15 cellular contexts compared by ENCODE assay signal in the genomic region with DNA sequence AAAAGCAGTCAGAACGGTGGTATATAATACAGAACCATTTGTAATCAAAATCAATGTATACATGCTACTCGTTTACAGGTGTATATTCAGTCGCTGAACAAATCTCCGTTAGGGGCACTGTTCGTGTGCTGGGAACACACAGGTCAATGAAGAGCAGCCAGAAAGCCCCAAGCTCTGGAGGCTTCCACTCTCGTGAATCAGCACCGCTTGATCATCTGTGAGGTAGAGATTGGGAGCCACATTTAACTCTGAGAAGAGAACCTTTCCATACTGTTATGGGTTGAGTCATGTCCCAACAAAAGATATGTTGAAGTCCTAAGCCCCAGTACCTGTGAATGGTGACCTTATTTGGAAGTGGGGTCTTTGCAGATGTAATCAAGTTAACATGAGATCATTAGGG. TPM values are rescaled to one million over a fixed set of nuclear protein-coding genes. Genes with fewer than 3 reads are reported as not detected.
DNase-seq lines count a peak whose midpoint lies in the region; ATAC-seq and TF ChIP-seq lines count a peak whose summit lies in the region.
"Had no signal": no experiment of that assay in that cellular context is flagged by ENCODE, and none has a peak within 500 bp of the region (broad histone marks: within the 10 kb centered on the region; RNA-seq: fewer than 3 reads in every experiment).

No MANE protein-coding gene starts in this region.

- peaks cover 17% of the 10 kb centered on the region for H3K4me1 ChIP-seq in mammary epithelial cell (ENCODE audit: insufficient read depth, low read length)
- H3K4me1 ChIP-seq: uterus had no signal

- H3K27ac ChIP-seq in mammary epithelial cell (ENCODE audit: insufficient read depth, low read depth, low read length), result no peak overlapping the region
- H3K27ac ChIP-seq: prostate gland, uterus had no signal

- H3K9me3 Mint-ChIP-seq in activated naive CD4-positive, alpha-beta T cell treated with anti-CD3 and anti-CD28 coated beads for 36 hours, result no peaks in the 10 kb centered on the region
- H3K9me3 Mint-ChIP-seq in activated naive CD4-positive, alpha-beta T cell treated with anti-CD3 and anti-CD28 coated beads, Interleukin-2, amount 50 U/mL, for 72 hours, result no peaks in the 10 kb centered on the region
- no peaks in the 10 kb centered on the region for H3K9me3 Mint-ChIP-seq in progenitor cell of endocrine pancreas (ENCODE audit: low read depth)
- H3K9me3 Mint-ChIP-seq in Calu3 (ENCODE audit: low read depth, unreplicated experiment), result no peaks in the 10 kb centered on the region
- H3K9me3 Mint-ChIP-seq: stimulated activated naive CD8-positive, alpha-beta T cell treated with anti-CD3 and anti-CD28 coated beads, Interleukin-15, Interleukin-2, amounts not matched to agents 100 ng/mL and 50 ng/mL, for 24 hours had no signal

- H3K9me3 ChIP-seq in mammary epithelial cell (replicated peaks; ENCODE audit: insufficient read depth, low read length), result no peaks in the 10 kb centered on the region
- H3K9me3 ChIP-seq: prostate gland, uterus had no signal

- no peak overlapping the region for H2AFZ ChIP-seq in mammary epithelial cell (ENCODE audit: low read depth, low read length)

- no TSS peak for BruUV-seq in mammary epithelial cell (replicated peaks; lab: Mats Ljungman, UMichigan)
- BruUV-seq in Calu3 (replicated peaks; lab: Mats Ljungman, UMichigan), result no TSS peak

- H3K79me2 ChIP-seq in mammary epithelial cell (ENCODE audit: insufficient read depth, low read length), result no peaks in the 10 kb centered on the region

- no peaks in the 10 kb centered on the region for H4K20me1 ChIP-seq in mammary epithelial cell (ENCODE audit: insufficient read depth, low read length)

- intact Hi-C loops in activated naive CD4-positive, alpha-beta T cell treated with anti-CD3 and anti-CD28 coated beads for 36 hours (cut with micrococcal nuclease), result no loop called here
- intact Hi-C loops in mammary epithelial cell (cut with micrococcal nuclease) (no loop called here), Calu3 (cut with micrococcal nuclease; ENCODE audit: unreplicated experiment) (no loop called here)

- TF ChIP-seq CTCF in mammary epithelial cell (conservative IDR thresholded peaks at IDR 0.05 in 1 of 2, IDR thresholded peaks at IDR 0.05 in 1 of 2; ENCODE audit: extremely low read depth in 1 of 2, insufficient read depth in 1 of 2, low read depth in 1 of 2, low read length in 2 of 2) (no peak), progenitor cell of endocrine pancreas (IDR thresholded peaks at IDR 0.05; ENCODE audit: unreplicated experiment) (no peak), Calu3 (IDR thresholded peaks at IDR 0.05; ENCODE audit: unreplicated experiment) (no peak)

- H3K4me1 Mint-ChIP-seq in activated naive CD4-positive, alpha-beta T cell treated with anti-CD3 and anti-CD28 coated beads for 36 hours (ENCODE audit: low read depth), result peaks cover 73% of the 10 kb centered on the region
- peaks cover 18% of the 10 kb centered on the region for H3K4me1 Mint-ChIP-seq in progenitor cell of endocrine pancreas (ENCODE audit: low read depth)
- no peaks in the 10 kb centered on the region for H3K4me1 Mint-ChIP-seq in Calu3 (ENCODE audit: low read depth, unreplicated experiment)

- in situ Hi-C loops in mammary epithelial cell (cut with MboI; ENCODE audit: low sequenced_read_pairs in 2 of 2), result no loop called here

- WGBS in mammary epithelial cell (ENCODE audit: low coverage, missing lambda C conversion rate), result 85% methylated on average over 7 of the region's 7 CpGs

- H3K4me2 ChIP-seq in mammary epithelial cell (ENCODE audit: insufficient read depth, low read depth, low read length), result no peak overlapping the region

- H3K27me3 ChIP-seq in mammary epithelial cell (ENCODE audit: insufficient read depth, low read length), result peaks cover 1% of the 10 kb centered on the region
- H3K27me3 ChIP-seq: uterus had no signal

- no peaks in the 10 kb centered on the region for H3K36me3 ChIP-seq in mammary epithelial cell (ENCODE audit: insufficient read depth, low read length)
- H3K36me3 ChIP-seq: prostate gland, uterus had no signal

- H3K9ac ChIP-seq in mammary epithelial cell (ENCODE audit: insufficient read depth, low read length), result no peak overlapping the region

- no peak overlapping the region for H3K4me3 ChIP-seq in mammary epithelial cell (replicated peaks in 1 of 3; ENCODE audit: insufficient read depth in 1 of 3, low read depth in 2 of 3, low read length in 3 of 3)
- H3K4me3 ChIP-seq: prostate gland, uterus had no signal

- H3K4me3 Mint-ChIP-seq in activated naive CD4-positive, alpha-beta T cell treated with anti-CD3 and anti-CD28 coated beads for 36 hours, result no peak overlapping the region
- H3K4me3 Mint-ChIP-seq in progenitor cell of endocrine pancreas (ENCODE audit: low read depth), result no peak overlapping the region
- H3K4me3 Mint-ChIP-seq in Calu3 (ENCODE audit: low read depth, unreplicated experiment), result no peak overlapping the region
- H3K4me3 Mint-ChIP-seq: stimulated activated naive CD8-positive, alpha-beta T cell treated with anti-CD3 and anti-CD28 coated beads, Interleukin-15, Interleukin-2, amounts not matched to agents 100 ng/mL and 50 ng/mL, for 24 hours had no signal

- H3K27ac Mint-ChIP-seq in activated naive CD4-positive, alpha-beta T cell treated with anti-CD3 and anti-CD28 coated beads for 36 hours, result peak overlapping the region; percentile 22
- H3K27ac Mint-ChIP-seq in activated naive CD4-positive, alpha-beta T cell treated with anti-CD3 and anti-CD28 coated beads, Interleukin-2, amount 50 U/mL, for 72 hours, result peak overlapping the region in 1 of 2 donors; percentile 57
- H3K27ac Mint-ChIP-seq in progenitor cell of endocrine pancreas (peak overlapping the region; percentile 25), Calu3 (ENCODE audit: unreplicated experiment) (no peak overlapping the region)
- H3K27ac Mint-ChIP-seq: stimulated activated naive CD8-positive, alpha-beta T cell treated with anti-CD3 and anti-CD28 coated beads, Interleukin-15, Interleukin-2, amounts not matched to agents 100 ng/mL and 50 ng/mL, for 24 hours had no signal

- peaks cover 15% of the 10 kb centered on the region for H3K36me3 Mint-ChIP-seq in activated naive CD4-positive, alpha-beta T cell treated with anti-CD3 and anti-CD28 coated beads for 36 hours (ENCODE audit: low read depth)
- H3K36me3 Mint-ChIP-seq in activated naive CD4-positive, alpha-beta T cell treated with anti-CD3 and anti-CD28 coated beads, Interleukin-2, amount 50 U/mL, for 72 hours, result peaks cover 0 to 6% of the 10 kb centered on the region in 2 donors
- H3K36me3 Mint-ChIP-seq in progenitor cell of endocrine pancreas (ENCODE audit: insufficient read depth) (peaks cover 5% of the 10 kb centered on the region), Calu3 (ENCODE audit: insufficient read depth, unreplicated experiment) (peaks cover 40% of the 10 kb centered on the region)

- no peaks in the 10 kb centered on the region for H3K27me3 Mint-ChIP-seq in activated naive CD4-positive, alpha-beta T cell treated with anti-CD3 and anti-CD28 coated beads for 36 hours (ENCODE audit: low read depth)
- no peaks in the 10 kb centered on the region for H3K27me3 Mint-ChIP-seq in progenitor cell of endocrine pancreas
- no peaks in the 10 kb centered on the region for H3K27me3 Mint-ChIP-seq in Calu3 (ENCODE audit: unreplicated experiment)
- H3K27me3 Mint-ChIP-seq: stimulated activated naive CD8-positive, alpha-beta T cell treated with anti-CD3 and anti-CD28 coated beads, Interleukin-15, Interleukin-2, amounts not matched to agents 100 ng/mL and 50 ng/mL, for 24 hours had no signal

- dilution Hi-C loops in mammary epithelial cell (cut with HindIII; ENCODE audit: low sequenced_read_pairs), result no loop called here

- no peak for DNase-seq in activated naive CD4-positive, alpha-beta T cell treated with anti-CD3 and anti-CD28 coated beads for 36 hours
- no peak for DNase-seq in activated naive CD4-positive, alpha-beta T cell treated with anti-CD3 and anti-CD28 coated beads, Interleukin-2, amount 50 U/mL, for 72 hours (ENCODE audit: low spot score in 2 of 2)
- DNase-seq in NCI-H460 (ENCODE audit: extremely low read depth, low read depth) (peak; percentile 38), mammary epithelial cell (peak; percentile 93), progenitor cell of endocrine pancreas (ENCODE audit: low spot score, unreplicated experiment) (no peak), superior temporal gyrus (ENCODE audit: extremely low spot score) (no peak), Calu3 (no peak), A172 (ENCODE audit: low spot score) (no peak)
- DNase-seq: caudate nucleus; effector CD8-positive, alpha-beta T cell; NCI-H187; NCI-H524 treated with DMSO at 0.1 percent for 48 hours; uterus had no signal

- ATAC-seq in activated naive CD4-positive, alpha-beta T cell treated with anti-CD3 and anti-CD28 coated beads, Interleukin-2, amount 50 U/mL, for 72 hours, result no peak

- CTCF ChIA-PET in activated naive CD4-positive, alpha-beta T cell treated with anti-CD3 and anti-CD28 coated beads for 36 hours (lab: Charles Lee), result interaction anchor here (0.5 to 1.1 kb wide), 3 partner anchors 11 to 99 kb away, joined by 3 read pairs; no protein-coding TSS in a partner anchor
- CTCF ChIA-PET in mammary epithelial cell (lab: Charles Lee; ENCODE audit: low non-redundant PET), result no interaction called here
- CTCF ChIA-PET in Calu3 (lab: Charles Lee), result interaction anchor here (0.6 kb wide), 1 partner anchor 459 kb away, joined by 4 read pairs; no protein-coding TSS in a partner anchor

RNA-seq across cellular contexts. Expression of gene CYTH1, which starts 5.4 kb away (rescaled TPM):
- total RNA-seq in activated naive CD4-positive, alpha-beta T cell treated with anti-CD3 and anti-CD28 coated beads for 36 hours, result 100 to 1,000 TPM; 145 to 149 TPM
- total RNA-seq in activated naive CD4-positive, alpha-beta T cell treated with anti-CD3 and anti-CD28 coated beads, Interleukin-2, amount 50 U/mL, for 72 hours, result 100 to 1,000 TPM in 1 of 2 donors, 10 to 100 TPM in 1; 82.6 to 148 TPM
- 40.1 and 40.2 TPM in 2 replicates for total RNA-seq in NCI-H460 (2014; rRNA removed; shearing (Covaris generic))
- polyA plus RNA-seq in NCI-H460 (2014; cell fraction: nucleus; rRNA removed), result 85.3 and 87.6 TPM in 2 replicates
- 10 to 100 TPM; 25.8 to 35.7 TPM for total RNA-seq in mammary epithelial cell
- 18.2 TPM for polyA plus RNA-seq in mammary epithelial cell
- 10.1 TPM for polyA minus RNA-seq in mammary epithelial cell
- total RNA-seq in progenitor cell of endocrine pancreas, result 30.1 and 33.3 TPM in 2 replicates
- 30.3 and 40.5 TPM in 2 replicates for total RNA-seq in Calu3 (2022)
- 25.5 and 43.3 TPM in 2 replicates for total RNA-seq in A172 (2014; rRNA removed; shearing (Covaris generic))

RNA-seq across cellular contexts. Expression of gene USP36, which starts 53.2 kb away (rescaled TPM):
- total RNA-seq in activated naive CD4-positive, alpha-beta T cell treated with anti-CD3 and anti-CD28 coated beads for 36 hours, result 10 to 100 TPM; 65.3 to 68.7 TPM
- 10 to 100 TPM; 82.2 to 88.1 TPM for total RNA-seq in activated naive CD4-positive, alpha-beta T cell treated with anti-CD3 and anti-CD28 coated beads, Interleukin-2, amount 50 U/mL, for 72 hours
- 49.0 and 55.5 TPM in 2 replicates for total RNA-seq in NCI-H460 (2014; rRNA removed; shearing (Covaris generic))
- polyA plus RNA-seq in NCI-H460 (2014; cell fraction: nucleus; rRNA removed), result 71.2 and 84.1 TPM in 2 replicates
- total RNA-seq in mammary epithelial cell (10 to 100 TPM; 35.7 to 80.8 TPM), progenitor cell of endocrine pancreas (54.1 and 54.9 TPM in 2 replicates), Calu3 (2022) (79.5 and 84.3 TPM in 2 replicates)
- 23.7 TPM for polyA plus RNA-seq in mammary epithelial cell
- polyA minus RNA-seq in mammary epithelial cell, result 73.4 TPM
- total RNA-seq in A172 (2014; rRNA removed; shearing (Covaris generic)), result 15.9 and 33.6 TPM in 2 replicates

Comparison
In these comparisons a context has a peak if more than half of its experiments do, and no peak if none do; other contexts are left out.
1. DNase-seq: peak in NCI-H460 (single experiment) and mammary epithelial cell (single experiment); none in activated naive CD4-positive, alpha-beta T cell treated with anti-CD3 and anti-CD28 coated beads for 36 hours (single experiment), activated naive CD4-positive, alpha-beta T cell treated with anti-CD3 and anti-CD28 coated beads, Interleukin-2, amount 50 U/mL, for 72 hours (0 of 2), progenitor cell of endocrine pancreas (single experiment), superior temporal gyrus (single experiment), Calu3 (single experiment) and A172 (single experiment).